ENCODE assay signal across 19 cellular contexts in the genomic region with DNA sequence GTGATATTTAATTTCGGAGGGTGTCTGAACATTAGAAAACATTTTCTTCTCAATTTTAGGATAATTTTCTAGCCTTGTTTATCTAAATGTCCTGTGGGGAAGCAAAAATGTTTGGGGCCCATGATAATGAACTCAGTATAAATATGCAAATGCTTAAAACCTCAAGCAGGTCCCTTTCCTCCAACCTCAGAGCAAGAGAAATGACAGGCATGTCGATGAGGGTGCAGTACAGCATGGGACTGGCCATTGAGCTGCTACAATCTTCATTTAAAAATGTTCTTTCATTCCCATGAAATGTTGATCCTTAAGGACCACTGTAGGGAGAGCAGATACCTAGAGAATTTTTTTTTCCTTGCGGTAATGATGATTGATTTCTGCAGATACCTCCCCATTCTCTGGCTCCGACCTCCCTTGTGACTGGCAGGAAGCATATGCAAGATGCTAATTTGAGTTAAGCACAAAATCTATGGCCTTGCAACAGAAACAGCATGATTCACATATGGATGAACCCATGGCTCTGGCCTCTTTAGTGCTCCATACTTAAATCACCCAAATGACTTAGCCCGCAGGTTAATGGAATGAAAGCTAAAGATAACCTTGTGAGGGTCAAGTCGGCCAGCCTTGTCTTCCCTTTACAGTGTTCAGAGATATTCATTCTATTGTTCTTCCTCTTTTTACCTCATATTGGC.
DNase-seq lines count a peak whose midpoint lies in the region; ATAC-seq, FAIRE-seq and TF ChIP-seq lines count a peak whose summit lies in the region.
"Had no signal": no experiment of that assay in that cellular context is flagged by ENCODE, and none has a peak within 500 bp of the region (broad histone marks: within the 10 kb centered on the region; RNA-seq: fewer than 3 reads in every experiment).

No MANE protein-coding gene starts in this region.

- no peak for TF ChIP-seq EP300 in GM12878 (IDR thresholded peaks at IDR 0.05; ENCODE audit: borderline replicate concordance in 1 of 2, control insufficient read depth in 1 of 2, low read depth in 2 of 2, low read length in 2 of 2)

- H3K4me2 ChIP-seq in GM12878 (ENCODE audit: control insufficient read depth, insufficient read depth) (0 out of 2 replicates have a peak overlapping the region, but pooled peaks have one; percentile 9), smooth muscle cell (peak overlapping the region; percentile 43)
- H3K4me2 ChIP-seq: hepatocyte, neural progenitor cell had no signal

- peak; percentile 54 for DNase-seq in NCI-H526 treated with DMSO at 0.1 percent for 48 hours (lab: John Stamatoyannopoulos, UW)
- DNase-seq in GM12878 (ENCODE audit: low read depth, low spot score) = no peak
- DNase-seq in smooth muscle cell (lab: John Stamatoyannopoulos, UW; ENCODE audit: unreplicated experiment) = no peak
- DNase-seq in iPS-NIHi7 (ENCODE audit: extremely low spot score) = no peak
- DNase-seq in UCSD-AML1 (lab: John Stamatoyannopoulos, UW; ENCODE audit: unreplicated experiment) = no peak
- DNase-seq: CD4-positive, alpha-beta memory T cell; cerebellar nuclear complex; mucosa of descending colon; NCI-H146; NCI-H524 treated with DMSO at 0.1 percent for 48 hours had no signal

- no peaks in the 10 kb centered on the region for H3K4me1 ChIP-seq in GM12878 (ENCODE audit: control insufficient read depth, insufficient read depth, low read length)
- peaks cover 10% of the 10 kb centered on the region for H3K4me1 ChIP-seq in smooth muscle cell (ENCODE audit: low read depth)
- H3K4me1 ChIP-seq: suprapubic skin had no signal

- H3F3A ChIP-seq in smooth muscle cell (ENCODE audit: low read depth) = peaks cover 5% of the 10 kb centered on the region

- ATAC-seq in GM18907 (IDR thresholded peaks at IDR 0.05; ENCODE audit: unreplicated experiment) (peak; percentile 50), GM12878 (peak; percentile 71), GM21723 (IDR thresholded peaks at IDR 0.05; ENCODE audit: unreplicated experiment) (no peak)
- ATAC-seq: mucosa of descending colon had no signal

- no peak for TF ChIP-seq RAD21 in GM12878 (IDR thresholded peaks at IDR 0.05; ENCODE audit: insufficient read depth, low read depth, low read length)

- CTCF ChIA-PET in GM12878 (lab: Yijun Ruan, JAX) = no interaction called here

- H3K27me3 ChIP-seq in GM12878 (replicated peaks in 1 of 2; ENCODE audit: control insufficient read depth in 2 of 2, insufficient read depth in 2 of 2, low read length in 1 of 2) (no peaks in the 10 kb centered on the region), smooth muscle cell (ENCODE audit: low read depth) (no peaks in the 10 kb centered on the region)
- H3K27me3 ChIP-seq: hepatocyte, neural progenitor cell, suprapubic skin had no signal

- in situ Hi-C loops in GM12878 (cut with MboI) = no loop called here

- no peak overlapping the region for H3K4me3 ChIP-seq in GM12878
- H3K4me3 ChIP-seq in smooth muscle cell = no peak overlapping the region
- H3K4me3 ChIP-seq: hepatocyte, mucosa of descending colon, neural progenitor cell, suprapubic skin had no signal

- H3K27ac ChIP-seq in GM12878 (ENCODE audit: control insufficient read depth, insufficient read depth) (no peak overlapping the region), smooth muscle cell (ENCODE audit: low read depth) (peak overlapping the region; percentile 29)
- H3K27ac ChIP-seq: hepatocyte, neural progenitor cell, suprapubic skin had no signal

- POLR2A ChIA-PET in GM12878 (lab: Charles Lee) = interaction anchor here (0.5 to 0.7 kb wide), 2 partner anchors 24 to 206 kb away, joined by 3 read pairs; no protein-coding TSS in a partner anchor

- H3K79me2 ChIP-seq in GM12878 (ENCODE audit: control insufficient read depth, insufficient read depth, low read length) = no peaks in the 10 kb centered on the region
- no peaks in the 10 kb centered on the region for H3K79me2 ChIP-seq in smooth muscle cell (ENCODE audit: low read depth)
- H3K79me2 ChIP-seq: hepatocyte had no signal

- peak; percentile 78 for FAIRE-seq in GM12878 (lab: Jason Lieb, UNC)
- FAIRE-seq: astrocyte, G401.6, islet of Langerhans, urothelium cell line had no signal

- no peak overlapping the region for H3K9ac ChIP-seq in GM12878 (ENCODE audit: control insufficient read depth, insufficient read depth, low read length)
- H3K9ac ChIP-seq in smooth muscle cell (ENCODE audit: low read depth) = no peak overlapping the region
- H3K9ac ChIP-seq: neural progenitor cell had no signal

- TF ChIP-seq CTCF in GM12878 (IDR thresholded peaks at IDR 0.05 in 2 of 3, conservative IDR thresholded peaks at IDR 0.05 in 1 of 3; ENCODE audit: control insufficient read depth in 2 of 3, extremely low read depth in 1 of 3, insufficient read depth in 1 of 3, low read depth in 3 of 3, low read length in 3 of 3) = no peak
- TF ChIP-seq CTCF in smooth muscle cell (IDR thresholded peaks at IDR 0.05; ENCODE audit: borderline replicate concordance, insufficient read depth, poor library complexity, severe bottlenecking) = no peak

- RAD21 ChIA-PET in GM12878 (lab: Charles Lee; ENCODE audit: unreplicated experiment) = no interaction called here

- H2AFZ ChIP-seq in GM12878 (ENCODE audit: control insufficient read depth, low read depth, low read length) = no peak overlapping the region
- H2AFZ ChIP-seq in smooth muscle cell (ENCODE audit: low read depth) = no peak overlapping the region
- H2AFZ ChIP-seq: hepatocyte, neural progenitor cell had no signal

- H4K20me1 ChIP-seq in GM12878 (ENCODE audit: control insufficient read depth, insufficient read depth) (no peaks in the 10 kb centered on the region), smooth muscle cell (ENCODE audit: low read depth) (no peaks in the 10 kb centered on the region)

- no peak for TF ChIP-seq POLR2A in GM12878 (IDR thresholded peaks at IDR 0.05; ENCODE audit: low read depth, low read length)

- WGBS in GM12878 (ENCODE audit: insufficient coverage, insufficient replicate concordance, low lambda C conversion rate, missing lambda C conversion rate) = 10% methylated on average over 6 of the region's 6 CpGs
- 45% methylated on average over 6 of the region's 6 CpGs for WGBS in smooth muscle cell (ENCODE audit: low lambda C conversion rate)

- H3K9me3 ChIP-seq in GM12878 (replicated peaks; ENCODE audit: control insufficient read depth, insufficient read depth, low read length) = no peaks in the 10 kb centered on the region
- no peaks in the 10 kb centered on the region for H3K9me3 ChIP-seq in smooth muscle cell (replicated peaks; ENCODE audit: low read depth)
- H3K9me3 ChIP-seq: mucosa of descending colon, suprapubic skin had no signal

- intact Hi-C loops in GM12878 (cut with micrococcal nuclease; ENCODE audit: unreplicated experiment) = no loop called here

- SMC1A ChIA-PET in GM12878 (lab: Charles Lee; ENCODE audit: uncharacterized antibody, unreplicated experiment) = no interaction called here

- BruUV-seq in GM12878 (replicated peaks; lab: Mats Ljungman, UMichigan) = no TSS peak

- H3K36me3 ChIP-seq in GM12878 (ENCODE audit: control insufficient read depth in 2 of 2, insufficient read depth in 2 of 2, low read length in 1 of 2) (no peaks in the 10 kb centered on the region), smooth muscle cell (ENCODE audit: low read depth) (no peaks in the 10 kb centered on the region)
- H3K36me3 ChIP-seq: neural progenitor cell, suprapubic skin had no signal

TF ChIP-seq in GM12878, 131 proteins besides CTCF, POLR2A, EP300 and RAD21 (continues in another document):
- no peak for TF ChIP-seq ZNF622 (IDR thresholded peaks at IDR 0.05)
- TF ChIP-seq, protein P1, sequence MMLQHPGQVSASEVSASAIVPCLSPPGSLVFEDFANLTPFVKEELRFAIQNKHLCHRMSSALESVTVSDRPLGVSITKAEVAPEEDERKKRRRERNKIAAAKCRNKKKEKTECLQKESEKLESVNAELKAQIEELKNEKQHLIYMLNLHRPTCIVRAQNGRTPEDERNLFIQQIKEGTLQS (IDR thresholded peaks at IDR 0.05; ENCODE audit: borderline replicate concordance, extremely low read depth, low read depth, low read length) = no peak
- no peak for TF ChIP-seq HDAC2 (IDR thresholded peaks at IDR 0.05)
- no peak for TF ChIP-seq BMI1 (IDR thresholded peaks at IDR 0.05; ENCODE audit: borderline replicate concordance)
- TF ChIP-seq E4F1 (IDR thresholded peaks at IDR 0.05; ENCODE audit: borderline replicate concordance, partially characterized antibody) = no peak
- TF ChIP-seq KAT2A (conservative IDR thresholded peaks at IDR 0.05; ENCODE audit: control insufficient read depth, low read depth, low read length) = no peak
- TF ChIP-seq ESRRA (IDR thresholded peaks at IDR 0.05; ENCODE audit: low read length) = no peak
- no peak for TF ChIP-seq ATF7 (IDR thresholded peaks at IDR 0.05; ENCODE audit: low read depth)
- no peak for TF ChIP-seq BHLHE40 (IDR thresholded peaks at IDR 0.05; ENCODE audit: borderline replicate concordance in 1 of 2, low read depth in 2 of 2, low read length in 1 of 2)
